Comparison of ENCODE assay signal across 26 cellular contexts in genomic region chr16:64132190-64132589, GRCh38.
DNase-seq lines count a peak whose midpoint lies in the region; ATAC-seq, FAIRE-seq and TF ChIP-seq lines count a peak whose summit lies in the region.
"Had no signal": no experiment of that assay in that cellular context is flagged by ENCODE, and none has a peak within 500 bp of the region (broad histone marks: within the 10 kb centered on the region; RNA-seq: fewer than 3 reads in every experiment).

No MANE protein-coding gene starts in this region.

- H3K4me3 ChIP-seq in left ventricle myocardium inferior (no peak overlapping the region), OCI-LY7 (ENCODE audit: low read depth, low read length, poor library complexity, severe bottlenecking) (no peak overlapping the region)
- H3K4me3 ChIP-seq: BLaER1 had no signal

- no peak for FAIRE-seq in D721Med (lab: Jason Lieb, UNC)
- FAIRE-seq: GM18507, HTR-8/SVneo, RCC 7860 had no signal

- peaks cover 2% of the 10 kb centered on the region for H3K27me3 Mint-ChIP-seq in mesothelial cell of epicardium (ENCODE audit: low read depth)
- H3K27me3 Mint-ChIP-seq: CD4-positive, alpha-beta T cell; T-helper 17 cell had no signal

- H3K4me1 Mint-ChIP-seq in mesothelial cell of epicardium = peaks cover 15% of the 10 kb centered on the region
- H3K4me1 Mint-ChIP-seq: T-helper 17 cell had no signal

- intact Hi-C loops in left ventricle myocardium inferior (cut with micrococcal nuclease) (no loop called here), left cardiac atrium (cut with DNase I) (no loop called here), OCI-LY7 (cut with micrococcal nuclease; ENCODE audit: unreplicated experiment) (no loop called here)

- H3K27ac Mint-ChIP-seq in mesothelial cell of epicardium = no peak overlapping the region
- H3K27ac Mint-ChIP-seq: CD4-positive, alpha-beta T cell; T-helper 17 cell had no signal

- peak overlapping the region; percentile 72 for H2AFZ ChIP-seq in OCI-LY7 (ENCODE audit: low read length)

- H3K36me3 Mint-ChIP-seq in mesothelial cell of epicardium = no peaks in the 10 kb centered on the region

- DNase-seq in left ventricle myocardium inferior (no peak), left cardiac atrium (no peak), OCI-LY7 (ENCODE audit: low spot score) (peak; percentile 25), mesothelial cell of epicardium (ENCODE audit: low spot score in 2 of 2, unreplicated experiment in 2 of 2) (no peak), D721Med (ENCODE audit: insufficient read length, low spot score) (no peak), amygdala (lab: John Stamatoyannopoulos, UW) (no peak), NCI-H524 (lab: John Stamatoyannopoulos, UW) (no peak)
- DNase-seq: CD4-positive, alpha-beta T cell; COR-L47; DMS 273 treated with DMSO at 0.1 percent for 48 hours; GDM1; GOT3; KG1; NCI-H1105; NCI-H146; NCI-H2029 treated with DMSO at 0.1 percent for 48 hours; NCI-H2171 treated with DMSO at 0.1 percent for 48 hours; NCI-H748 treated with DMSO at 0.1 percent for 48 hours; SW 1271; T-helper 17 cell had no signal

- POLR2A ChIA-PET in OCI-LY7 (lab: Charles Lee) = no interaction called here

- H3K36me3 ChIP-seq in left ventricle myocardium inferior = no peaks in the 10 kb centered on the region
- no peaks in the 10 kb centered on the region for H3K36me3 ChIP-seq in OCI-LY7 (ENCODE audit: insufficient read depth, low read length)
- H3K36me3 ChIP-seq: BLaER1 had no signal

- no peak overlapping the region for H3K27ac ChIP-seq in left ventricle myocardium inferior (replicated peaks)
- no peak overlapping the region for H3K27ac ChIP-seq in OCI-LY7 (ENCODE audit: low read depth, low read length, poor library complexity, severe bottlenecking)
- H3K27ac ChIP-seq: BLaER1 had no signal

- H3K9me3 Mint-ChIP-seq in mesothelial cell of epicardium = peaks cover 4% of the 10 kb centered on the region

- H3K4me1 ChIP-seq in left ventricle myocardium inferior (peaks cover 4% of the 10 kb centered on the region), OCI-LY7 (ENCODE audit: insufficient read depth, low read length, poor library complexity, severe bottlenecking) (peaks cover 9% of the 10 kb centered on the region)
- H3K4me1 ChIP-seq: BLaER1 had no signal

- H3K9me3 ChIP-seq in left ventricle myocardium inferior (replicated peaks) (peaks cover 4% of the 10 kb centered on the region), OCI-LY7 (ENCODE audit: low read length) (no peaks in the 10 kb centered on the region)
- H3K9me3 ChIP-seq: BLaER1 had no signal

- no peak for ATAC-seq in left cardiac atrium
- ATAC-seq: HCT116, Right ventricle myocardium inferior, T-helper 17 cell had no signal

- TF ChIP-seq CTCF in left ventricle myocardium inferior (IDR thresholded peaks at IDR 0.05; ENCODE audit: borderline replicate concordance) (peak; percentile 16), OCI-LY7 (conservative IDR thresholded peaks at IDR 0.05; ENCODE audit: low read length) (peak; percentile 41), mesothelial cell of epicardium (IDR thresholded peaks at IDR 0.05; ENCODE audit: unreplicated experiment) (peak; percentile 20), D721Med (IDR thresholded peaks at IDR 0.05; ENCODE audit: insufficient read depth, missing control alignments) (no peak)

- H3K9me2 ChIP-seq in OCI-LY7 (ENCODE audit: insufficient read depth, low read length) = no peaks in the 10 kb centered on the region

- no peaks in the 10 kb centered on the region for H3K27me3 ChIP-seq in left ventricle myocardium inferior (ENCODE audit: low read depth)
- H3K27me3 ChIP-seq: BLaER1 had no signal

- no peaks in the 10 kb centered on the region for H4K20me1 ChIP-seq in OCI-LY7 (ENCODE audit: insufficient read depth, low read length)
- H4K20me1 ChIP-seq: BLaER1 had no signal

- H3K4me2 ChIP-seq in OCI-LY7 (ENCODE audit: low read length) = peak overlapping the region; percentile 23; the same call in 1 of the 2 replicates
- H3K4me2 ChIP-seq: BLaER1 had no signal

- no peak overlapping the region for H3K4me3 Mint-ChIP-seq in mesothelial cell of epicardium
- H3K4me3 Mint-ChIP-seq: CD4-positive, alpha-beta T cell; T-helper 17 cell had no signal

- no TSS peak for BruUV-seq in OCI-LY7 (replicated peaks; lab: Mats Ljungman, UMichigan)

- CTCF ChIA-PET in OCI-LY7 (lab: Charles Lee; ENCODE audit: unreplicated experiment) = no interaction called here

- H3K79me2 ChIP-seq in OCI-LY7 (ENCODE audit: insufficient read depth, low read depth, low read length) = no peaks in the 10 kb centered on the region
